2 cellular contexts compared by ENCODE assay signal in the genomic region with DNA sequence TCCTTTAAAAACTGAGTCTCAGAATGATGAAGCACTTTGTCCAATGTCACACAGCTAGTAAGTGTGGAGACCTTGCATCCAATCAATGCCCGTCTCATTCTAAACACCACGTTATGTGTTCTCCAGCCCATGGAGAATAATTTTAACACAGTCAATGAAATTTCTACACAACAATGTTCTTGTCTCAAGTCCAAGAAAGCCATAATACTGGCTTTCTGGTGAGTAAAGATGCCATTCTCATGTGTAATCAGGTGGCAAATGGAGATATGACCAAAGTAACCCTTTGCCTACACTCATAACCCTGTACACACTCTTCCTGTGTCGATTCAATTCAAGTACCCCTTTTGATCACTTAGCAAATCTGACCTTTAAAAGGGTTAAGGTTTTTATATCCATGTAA. TPM values are rescaled to one million over a fixed set of nuclear protein-coding genes. Genes with fewer than 3 reads are reported as not detected.
"Had no signal": no experiment of that assay in that cellular context is flagged by ENCODE, and none has a peak within 500 bp of the region (broad histone marks: within the 10 kb centered on the region; RNA-seq: fewer than 3 reads in every experiment).

No MANE protein-coding gene starts in this region.

RNA-seq across cellular contexts. Expression of gene MPV17L, which starts 12.7 kb away (rescaled TPM):
- total RNA-seq: activated CD4-positive, alpha-beta memory T cell treated with anti-CD3 and anti-CD28 coated beads for 36 hours; activated naive CD4-positive, alpha-beta T cell treated with anti-CD3 and anti-CD28 coated beads, Interleukin-2, amount 50 U/mL, for 72 hours had no signal
